Comparison of ENCODE assay signal across 1 cellular context in genomic region chr7:55523366-55523765, GRCh38.
TF ChIP-seq lines count a peak whose summit lies in the region.

No MANE protein-coding gene starts in this region.

TF ChIP-seq in IMR-90, 13 proteins besides CTCF, POLR2A, EP300 and RAD21:
- TF ChIP-seq FOS (IDR thresholded peaks at IDR 0.05; ENCODE audit: low read depth, low read length), result no peak
- TF ChIP-seq CEBPB (IDR thresholded peaks at IDR 0.05; ENCODE audit: low read depth, low read length), result no peak
- no peak for TF ChIP-seq RCOR1 (IDR thresholded peaks at IDR 0.05; ENCODE audit: insufficient replicate concordance, low read length)
- TF ChIP-seq ELK1 (IDR thresholded peaks at IDR 0.05; ENCODE audit: borderline replicate concordance, low read depth, low read length), result no peak
- TF ChIP-seq SMC3 (IDR thresholded peaks at IDR 0.05; ENCODE audit: low read depth, low read length), result no peak
- no peak for TF ChIP-seq USF2 (IDR thresholded peaks at IDR 0.05; ENCODE audit: low read depth, low read length)
- no peak for TF ChIP-seq MAFK (IDR thresholded peaks at IDR 0.05; ENCODE audit: low read depth, low read length)
- TF ChIP-seq MAZ (IDR thresholded peaks at IDR 0.05; ENCODE audit: borderline replicate concordance, low read depth, low read length), result no peak
- no peak for TF ChIP-seq BHLHE40 (IDR thresholded peaks at IDR 0.05; ENCODE audit: low read depth, low read length)
- TF ChIP-seq RFX5 (IDR thresholded peaks at IDR 0.05; ENCODE audit: low read depth, low read length), result no peak
- TF ChIP-seq CHD1 (IDR thresholded peaks at IDR 0.05; ENCODE audit: low read depth, low read length), result no peak
